In the genomic region with DNA sequence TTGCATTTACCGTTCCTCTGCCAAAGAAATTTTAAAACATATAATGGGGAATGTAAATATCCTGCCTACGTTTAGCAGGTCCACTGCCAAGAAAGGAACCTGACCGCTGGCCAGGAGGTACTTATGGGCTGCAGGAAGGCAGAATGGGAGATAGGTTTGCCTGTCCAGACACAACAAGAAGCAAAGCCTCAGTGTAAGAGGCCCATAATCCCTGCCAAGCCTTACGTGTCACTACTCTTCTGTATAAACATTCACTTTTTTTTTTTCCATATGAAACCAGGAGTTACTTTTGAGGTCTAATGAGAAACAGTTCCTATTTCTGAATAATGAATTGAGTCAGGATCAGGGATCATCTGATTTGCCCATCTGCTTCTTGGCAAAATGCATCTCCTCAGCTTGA, we compare ENCODE assay signal across 25 cellular contexts.
DNase-seq lines count a peak whose midpoint lies in the region; ATAC-seq and TF ChIP-seq lines count a peak whose summit lies in the region.
"Had no signal": no experiment of that assay in that cellular context is flagged by ENCODE, and none has a peak within 500 bp of the region (broad histone marks: within the 10 kb centered on the region; RNA-seq: fewer than 3 reads in every experiment).

No MANE protein-coding gene starts in this region.

- TF ChIP-seq POLR2A in uterus (IDR thresholded peaks at IDR 0.05), result no peak

- H3K27ac ChIP-seq in cingulate gyrus (ENCODE audit: low read depth, low read length), result peak overlapping the region; percentile 83
- no peak overlapping the region for H3K27ac ChIP-seq in uterus
- H3K27ac ChIP-seq: 22Rv1, PC-9, RWPE1 had no signal

- intact Hi-C loops in uterus (cut with DNase I; ENCODE audit: low total_unique reads), result no loop called here

- ATAC-seq in HG03442 (IDR thresholded peaks at IDR 0.05; ENCODE audit: unreplicated experiment), result no peak
- ATAC-seq: SK-N-SH treated with all-trans-retinoic acid at 6 μM for 48 hours had no signal

- no peak for TF ChIP-seq CTCF in uterus (IDR thresholded peaks at IDR 0.05)

- no peaks in the 10 kb centered on the region for H3K27me3 ChIP-seq in uterus
- H3K27me3 ChIP-seq: BE2C had no signal

- H3K4me1 ChIP-seq in uterus, result no peaks in the 10 kb centered on the region
- H3K4me1 ChIP-seq: BE2C, Caco-2, HAP-1 had no signal

- DNase-seq in NCI-H1092 treated with DMSO at 0.1 percent for 48 hours (lab: John Stamatoyannopoulos, UW), result peak; percentile 35
- DNase-seq in NCI-H1092 (lab: John Stamatoyannopoulos, UW), result no peak
- peak; percentile 58 for DNase-seq in NCI-H2029 treated with DMSO at 0.1 percent for 48 hours (lab: John Stamatoyannopoulos, UW)
- peak; percentile 64 for DNase-seq in superior temporal gyrus (ENCODE audit: extremely low spot score)
- DNase-seq in SKM-1 (lab: John Stamatoyannopoulos, UW; ENCODE audit: unreplicated experiment), result no peak
- no peak for DNase-seq in uterus
- DNase-seq: BE2C; Caco-2; CD4-positive, CD25-positive, alpha-beta regulatory T cell; DMS153; GF-D8; Karpas-422; NCI-H1417 treated with DMSO at 0.1 percent for 48 hours; NCI-H187 treated with DMSO at 0.1 percent for 48 hours; NCI-H2171 treated with DMSO at 0.1 percent for 48 hours; NCI-H446 treated with DMSO at 0.1 percent for 48 hours; NCI-H748 treated with DMSO at 0.1 percent for 48 hours; SIG-M5 had no signal

- H3K9me3 ChIP-seq in uterus, result no peaks in the 10 kb centered on the region
- H3K9me3 ChIP-seq: BE2C, Caco-2, HAP-1 had no signal

- no peaks in the 10 kb centered on the region for H3K36me3 ChIP-seq in uterus
- H3K36me3 ChIP-seq: BE2C, HAP-1 had no signal

- H3K4me3 ChIP-seq in uterus, result no peak overlapping the region
- H3K4me3 ChIP-seq: HAP-1, PC-9 had no signal

Comparison
In these comparisons a context has a peak if more than half of its experiments do, and no peak if none do; other contexts are left out.
1. DNase-seq: peak in NCI-H1092 treated with DMSO at 0.1 percent for 48 hours (single experiment), NCI-H2029 treated with DMSO at 0.1 percent for 48 hours (single experiment) and superior temporal gyrus (single experiment); none in NCI-H1092 (single experiment), SKM-1 (single experiment) and uterus (0 of 2).